ENCODE assay signal across 17 cellular contexts in genomic region chr16:30559690-30560089, GRCh38. TPM values are rescaled to one million over a fixed set of nuclear protein-coding genes. Genes with fewer than 3 reads are reported as not detected.
DNase-seq lines count a peak whose midpoint lies in the region; ATAC-seq and TF ChIP-seq lines count a peak whose summit lies in the region.
"Had no signal": no experiment of that assay in that cellular context is flagged by ENCODE, and none has a peak within 500 bp of the region (broad histone marks: within the 10 kb centered on the region; RNA-seq: fewer than 3 reads in every experiment).

No MANE protein-coding gene starts in this region.

- no peaks in the 10 kb centered on the region for H3K27me3 ChIP-seq in cardiac muscle cell
- H3K27me3 ChIP-seq: heart right ventricle had no signal

- H3K27me3 Mint-ChIP-seq in T-helper 17 cell = no peaks in the 10 kb centered on the region
- H3K27me3 Mint-ChIP-seq in effector memory CD8-positive, alpha-beta T cell = no peaks in the 10 kb centered on the region

- intact Hi-C loops in cardiac septum (cut with DNase I) = loop anchor here (2.0 kb wide), 1 partner anchor 69 kb away; no protein-coding TSS in a partner anchor

- H3K36me3 Mint-ChIP-seq in T-helper 17 cell (ENCODE audit: low read depth) = no peaks in the 10 kb centered on the region
- H3K36me3 Mint-ChIP-seq in effector memory CD8-positive, alpha-beta T cell (ENCODE audit: insufficient read depth) = peaks cover 30% of the 10 kb centered on the region

- H3K27ac ChIP-seq in cardiac muscle cell = peak overlapping the region; percentile 94
- H3K27ac ChIP-seq in caudate nucleus (ENCODE audit: low read depth, low read length) = no peak overlapping the region
- H3K27ac ChIP-seq: epithelial cell of prostate had no signal

- no peaks in the 10 kb centered on the region for H3K9me3 Mint-ChIP-seq in effector memory CD8-positive, alpha-beta T cell

- no peak overlapping the region for H3K4me3 ChIP-seq in cardiac muscle cell
- H3K4me3 ChIP-seq: spleen had no signal

- in situ Hi-C loops in GM13976 (cut with MboI; ENCODE audit: low sequenced_read_pairs, unreplicated experiment) = no loop called here

- peak overlapping the region; percentile 1 for H3K27ac Mint-ChIP-seq in T-helper 17 cell
- H3K27ac Mint-ChIP-seq in effector memory CD8-positive, alpha-beta T cell = peak overlapping the region in 1 of 2 donors; percentile 93

- peaks cover 19% of the 10 kb centered on the region for H3K4me1 Mint-ChIP-seq in T-helper 17 cell
- peaks cover 11 to 26% of the 10 kb centered on the region in 2 donors for H3K4me1 Mint-ChIP-seq in effector memory CD8-positive, alpha-beta T cell (ENCODE audit: low read depth in 2 of 2)

- peak overlapping the region; percentile 59 for H3K4me3 Mint-ChIP-seq in T-helper 17 cell
- H3K4me3 Mint-ChIP-seq in effector memory CD8-positive, alpha-beta T cell = peak overlapping the region; percentile 47 to 86

- peaks cover 10% of the 10 kb centered on the region for H3K4me1 ChIP-seq in cardiac muscle cell (ENCODE audit: low read depth)

- peaks cover 8% of the 10 kb centered on the region for H3K36me3 ChIP-seq in cardiac muscle cell

- DNase-seq in cardiac muscle cell (ENCODE audit: low read depth in 1 of 2, low spot score in 1 of 2) (no peak), cardiac septum (ENCODE audit: low spot score) (no peak), T-helper 17 cell (no peak), Kasumi-1 (lab: John Stamatoyannopoulos, UW) (no peak), GM13976 (ENCODE audit: low spot score) (no peak), caudate nucleus (lab: John Stamatoyannopoulos, UW) (no peak), NCI-H146 (lab: John Stamatoyannopoulos, UW) (no peak)
- DNase-seq in effector memory CD8-positive, alpha-beta T cell = no peak
- DNase-seq: activated effector memory CD4-positive, alpha-beta T cell treated with anti-CD3 and anti-CD28 coated beads, Interleukin-2, amount 50 U/mL, for 16 hours; central memory CD4-positive, alpha-beta T cell; heart right ventricle; left colon; NCI-H1694 treated with DMSO at 0.1 percent for 48 hours; NCI-H524 treated with DMSO at 0.1 percent for 48 hours; SIG-M5; spleen had no signal

- no peak for ATAC-seq in T-helper 17 cell
- ATAC-seq in effector memory CD8-positive, alpha-beta T cell (replicated peaks) = no peak
- ATAC-seq: heart right ventricle, left colon had no signal

- TF ChIP-seq CTCF in cardiac muscle cell (IDR thresholded peaks at IDR 0.05; ENCODE audit: low read depth, low read length) (no peak), GM13976 (IDR thresholded peaks at IDR 0.05; ENCODE audit: borderline replicate concordance, control extremely low read depth, extremely low read depth, insufficient read depth, missing control alignments) (no peak)

- H3K9me3 ChIP-seq in cardiac muscle cell (ENCODE audit: low read depth) = no peaks in the 10 kb centered on the region
- no peaks in the 10 kb centered on the region for H3K9me3 ChIP-seq in T-helper 17 cell (ENCODE audit: control insufficient read depth, low read length, poor library complexity, severe bottlenecking)
- H3K9me3 ChIP-seq: heart right ventricle, spleen had no signal

RNA-seq across cellular contexts. Expression of gene ZNF764, which starts 1.5 kb away (rescaled TPM):
- total RNA-seq in cardiac muscle cell (25.3 and 34.7 TPM in 2 replicates), cardiac septum (11.4 TPM), T-helper 17 cell (10 to 100 TPM; 19.5 to 21.4 TPM)
- 12.0 and 17.9 TPM in 2 replicates for polyA plus RNA-seq in cardiac muscle cell

RNA-seq across cellular contexts. Expression of gene ZNF688, which starts 11.8 kb away (rescaled TPM):
- total RNA-seq in cardiac muscle cell (18.3 and 22.0 TPM in 2 replicates), cardiac septum (12.1 TPM), T-helper 17 cell (10 to 100 TPM; 11.4 to 14.0 TPM)
- 12.4 and 25.0 TPM in 2 replicates for polyA plus RNA-seq in cardiac muscle cell

RNA-seq across cellular contexts. Expression of gene ZNF747, which starts 25.0 kb away (rescaled TPM):
- total RNA-seq in cardiac muscle cell = 16.2 and 17.7 TPM in 2 replicates
- polyA plus RNA-seq in cardiac muscle cell = 12.7 and 17.5 TPM in 2 replicates
- 13.7 TPM for total RNA-seq in cardiac septum
- total RNA-seq in T-helper 17 cell = 1 to 10 TPM; 7.6 TPM

RNA-seq across cellular contexts. Expression of gene ZNF785, which starts 25.8 kb away (rescaled TPM):
- total RNA-seq in cardiac muscle cell (19.3 and 25.5 TPM in 2 replicates), cardiac septum (6.7 TPM), T-helper 17 cell (10 to 100 TPM in 1 of 2 donors, 1 to 10 TPM in 1; 8.5 to 11.7 TPM)
- 12.0 and 12.9 TPM in 2 replicates for polyA plus RNA-seq in cardiac muscle cell

RNA-seq across cellular contexts. Expression of gene ZNF768, which starts 33.3 kb away (rescaled TPM):
- total RNA-seq in cardiac muscle cell (73.1 and 79.1 TPM in 2 replicates), cardiac septum (49.8 TPM), T-helper 17 cell (1 to 10 TPM; 5.1 to 5.3 TPM)
- 19.4 and 31.0 TPM in 2 replicates for polyA plus RNA-seq in cardiac muscle cell
